ENCODE assay signal across 12 cellular contexts in the genomic region with DNA sequence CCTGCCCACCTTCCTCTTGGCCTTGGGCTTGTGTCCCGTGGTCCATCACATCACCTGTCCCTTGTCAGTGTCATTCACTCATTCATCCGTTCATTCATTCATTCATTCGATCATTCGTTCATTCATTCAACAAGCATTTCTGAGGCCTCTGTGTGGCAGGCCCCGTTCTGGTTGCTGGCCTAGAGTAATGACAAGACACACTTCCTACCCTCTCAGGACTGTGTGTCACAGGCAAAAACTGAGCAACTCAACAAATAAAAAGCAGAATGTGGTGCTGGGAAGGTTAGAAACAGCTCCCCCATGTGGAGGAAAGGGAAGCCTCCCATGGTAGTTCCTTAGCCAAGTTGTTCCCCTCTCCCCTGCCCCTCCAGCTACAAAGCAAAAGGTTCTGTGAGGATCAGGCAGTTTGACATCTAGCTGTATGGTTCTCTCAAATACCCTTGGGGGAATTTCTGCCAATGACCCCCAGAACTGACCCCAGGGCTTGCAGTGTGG. TPM values are rescaled to one million over a fixed set of nuclear protein-coding genes. Genes with fewer than 3 reads are reported as not detected.
DNase-seq lines count a peak whose midpoint lies in the region; ATAC-seq, FAIRE-seq and TF ChIP-seq lines count a peak whose summit lies in the region.
"Had no signal": no experiment of that assay in that cellular context is flagged by ENCODE, and none has a peak within 500 bp of the region (broad histone marks: within the 10 kb centered on the region; RNA-seq: fewer than 3 reads in every experiment).

No MANE protein-coding gene starts in this region.

- H3K9me3 ChIP-seq in T-helper 17 cell (ENCODE audit: control insufficient read depth, low read length, poor library complexity, severe bottlenecking) = no peaks in the 10 kb centered on the region
- no peaks in the 10 kb centered on the region for H3K9me3 ChIP-seq in kidney (ENCODE audit: control insufficient read depth in 1 of 2, low read length in 2 of 2)

- H3K36me3 Mint-ChIP-seq in T-helper 17 cell (ENCODE audit: low read depth) = no peaks in the 10 kb centered on the region

- H3K4me1 ChIP-seq in kidney (ENCODE audit: control insufficient read depth in 1 of 2, insufficient read depth in 1 of 2, low read depth in 1 of 2, low read length in 2 of 2) = no peaks in the 10 kb centered on the region

- CTCF ChIA-PET in BJ (lab: Yijun Ruan, JAX) (interaction anchor here (0.8 to 10.6 kb wide), 12 partner anchors 9 to 65 kb away, joined by 3 to 128 read pairs (median 4); partner anchors contain the start of gene MYO7A), HEK293T (lab: Yijun Ruan, JAX) (interaction anchor here (1.0 kb wide), 1 partner anchor 10 kb away, joined by 3 read pairs; no protein-coding TSS in a partner anchor)

- no peak overlapping the region for H3K27ac ChIP-seq in kidney (ENCODE audit: low read depth in 2 of 2, low read length in 2 of 2)

- H3K27me3 ChIP-seq in BJ (ENCODE audit: control insufficient read depth, insufficient read depth, low read length) = no peaks in the 10 kb centered on the region

- no peak for FAIRE-seq in kidney (lab: Jason Lieb, UNC)

- ATAC-seq in T-helper 17 cell (no peak), HG02610 (IDR thresholded peaks at IDR 0.05; ENCODE audit: unreplicated experiment) (no peak)

- H3K4me1 Mint-ChIP-seq in T-helper 17 cell = peaks cover 2% of the 10 kb centered on the region
- H3K4me1 Mint-ChIP-seq: brain had no signal

- no peaks in the 10 kb centered on the region for H3K27me3 Mint-ChIP-seq in T-helper 17 cell
- H3K27me3 Mint-ChIP-seq: brain had no signal

- POLR2A ChIA-PET in BJ (lab: Charles Lee) = no interaction called here
- POLR2A ChIA-PET in HEK293T (lab: Yijun Ruan, JAX) = no interaction called here

- intact Hi-C loops in kidney (cut with DNase I) = no loop called here

- H3K36me3 ChIP-seq in BJ (ENCODE audit: control insufficient read depth, insufficient read depth, low read length) = peaks cover 2% of the 10 kb centered on the region; the same call in 1 of the 2 replicates
- no peaks in the 10 kb centered on the region for H3K36me3 ChIP-seq in kidney (ENCODE audit: control insufficient read depth in 1 of 2, insufficient read depth in 2 of 2, low read length in 2 of 2)

- no peak overlapping the region for H3K4me3 ChIP-seq in BJ (ENCODE audit: low read depth, low read length)
- no peak overlapping the region for H3K4me3 ChIP-seq in kidney (ENCODE audit: low read length in 2 of 2)

- peak overlapping the region; percentile 19 for H3K27ac Mint-ChIP-seq in T-helper 17 cell
- H3K27ac Mint-ChIP-seq: brain had no signal

- TF ChIP-seq CTCF in BJ (IDR thresholded peaks at IDR 0.05; ENCODE audit: insufficient read depth, low read depth, low read length) = peak; percentile 56
- no peak for TF ChIP-seq CTCF in kidney (IDR thresholded peaks at IDR 0.05; ENCODE audit: borderline replicate concordance, extremely low read depth, insufficient read depth)

- DNase-seq in BJ (ENCODE audit: low read depth) (no peak), HEK293T (ENCODE audit: extremely low spot score) (peak; percentile 49), T-helper 17 cell (no peak), iPS-NIHi11 (ENCODE audit: low spot score) (peak; percentile 65), DMS79 treated with DMSO at 0.1 percent for 48 hours (lab: John Stamatoyannopoulos, UW) (no peak), kidney (no peak), NK-92 (lab: John Stamatoyannopoulos, UW; ENCODE audit: unreplicated experiment) (no peak)
- DNase-seq: NK-92 treated with Interleukin-12 subunit alpha and Interleukin-12 subunit beta, amount 100 ng/mL, for 24 hours; nucleus accumbens had no signal

- H3K9ac ChIP-seq in kidney (ENCODE audit: low read length in 2 of 2) = no peak overlapping the region

- H3K4me3 Mint-ChIP-seq in T-helper 17 cell = no peak overlapping the region
- H3K4me3 Mint-ChIP-seq: brain had no signal

TF ChIP-seq in HEK293T, 16 proteins besides CTCF, POLR2A, EP300 and RAD21:
- TF ChIP-seq NFRKB (IDR thresholded peaks at IDR 0.05) (no peak), LEF1 (IDR thresholded peaks at IDR 0.05; ENCODE audit: borderline replicate concordance) (no peak), L3MBTL2 (conservative IDR thresholded peaks at IDR 0.05) (no peak)

RNA-seq across cellular contexts. Expression of gene OMP, which starts 1.6 kb away (rescaled TPM):
- polyA plus RNA-seq in BJ (2011; rRNA removed) (0.21 TPM in 1 of 2 replicates, not detected in the other), kidney (ENCODE audit: insufficient read depth, low read depth, low replicate concordance) (not detected)
- 0.76 TPM in 1 of 2 replicates, not detected in the other for polyA minus RNA-seq in BJ (2011; rRNA and poly(A)+ RNA removed)
- total RNA-seq in T-helper 17 cell (not detected), kidney (1.8 TPM)
- total RNA-seq: temporal lobe had no signal

RNA-seq across cellular contexts. Expression of gene MYO7A, which starts 27.0 kb away (rescaled TPM):
- polyA plus RNA-seq in BJ (2011; rRNA removed) (0.01 and 0.04 TPM in 2 replicates), kidney (ENCODE audit: insufficient read depth, low read depth, low replicate concordance) (6.1 TPM)
- polyA minus RNA-seq in BJ (2011; rRNA and poly(A)+ RNA removed) = 0.05 TPM in 1 of 2 replicates, not detected in the other
- total RNA-seq in T-helper 17 cell (1 to 10 TPM in 1 of 2 donors, under 1 TPM in 1; 0.57 to 1.7 TPM), kidney (10.7 TPM)

RNA-seq across cellular contexts. Expression of gene CAPN5, which starts 34.3 kb away (rescaled TPM):
- 11.3 and 18.4 TPM in 2 replicates for polyA plus RNA-seq in BJ (2011; rRNA removed)
- polyA minus RNA-seq in BJ (2011; rRNA and poly(A)+ RNA removed) = 10.2 and 13.7 TPM in 2 replicates
- 1 to 10 TPM; 2.5 to 3.0 TPM for total RNA-seq in T-helper 17 cell
- total RNA-seq in kidney = 36.0 TPM
- 20.0 TPM for polyA plus RNA-seq in kidney (ENCODE audit: insufficient read depth, low read depth, low replicate concordance)

Comparison
In these comparisons a context has a peak if more than half of its experiments do, and no peak if none do; other contexts are left out.
1. DNase-seq: peak in HEK293T (single experiment) and iPS-NIHi11 (single experiment); none in BJ (single experiment), T-helper 17 cell (0 of 3), DMS79 treated with DMSO at 0.1 percent for 48 hours (single experiment), kidney (single experiment) and NK-92 (single experiment).